ENCODE assay signal across 39 cellular contexts in genomic region chr3:37836589-37836988, GRCh38.
"Had no signal": no experiment of that assay in that cellular context is flagged by ENCODE, and none has a peak within 500 bp of the region (broad histone marks: within the 10 kb centered on the region; RNA-seq: fewer than 3 reads in every experiment).

No MANE protein-coding gene starts in this region.

- H3K9me3 Mint-ChIP-seq: activated naive CD4-positive, alpha-beta T cell treated with anti-CD3 and anti-CD28 coated beads for 36 hours; activated naive CD4-positive, alpha-beta T cell treated with anti-CD3 and anti-CD28 coated beads, Interleukin-2, amount 10 ng/mL, durations not matched to agents 7 days and 5 days; activated naive CD4-positive, alpha-beta T cell treated with anti-CD3 and anti-CD28 coated beads, Interleukin-2, amount 50 U/mL, for 24 hours; activated naive CD4-positive, alpha-beta T cell treated with anti-CD3 and anti-CD28 coated beads, Interleukin-2, amount 50 U/mL, for 72 hours; activated naive CD8-positive, alpha-beta T cell treated with anti-CD3 and anti-CD28 coated beads, Interleukin-2, amount 10 ng/mL, durations not matched to agents 7 days and 5 days; activated naive CD8-positive, alpha-beta T cell treated with anti-CD3 and anti-CD28 coated beads, Interleukin-2, amount 50 U/mL, for 24 hours; activated T-cell treated with anti-CD3 and anti-CD28 coated beads, Interleukin-2, amount 50 U/mL, for 24 hours; activated T-cell treated with anti-CD3 and anti-CD28 coated beads, Interleukin-2, amount 50 U/mL, for 4 hours; activated T-cell treated with anti-CD3 and anti-CD28 coated beads, Interleukin-2, amount 50 U/mL, for 72 hours; activated T-helper 1 cell treated with anti-CD3 and anti-CD28 coated beads, Interleukin-12 subunit alpha, Interleukin-12 subunit beta, Interleukin-2, Interleukin-4 antibody, amounts not matched to agents 30 ng/mL and 10 ng/mL and 1 ng/mL, durations not matched to agents 14 hours and 24 hours and 36 hours; activated T-helper 17 cell treated with anti-CD3 and anti-CD28 coated beads, Interleukin-2, amount 50 U/mL, for 72 hours; activated T-helper 2 cell treated with anti-CD3 and anti-CD28 coated beads, Interferon-gamma antibody, Interleukin-2, Interleukin-4, amounts not matched to agents 10 μg/mL and 5 μg/mL and 100 μg/mL, durations not matched to agents 14 hours and 24 hours and 36 hours; central memory CD8-positive, alpha-beta T cell had no signal

- H3K27me3 Mint-ChIP-seq: activated naive CD4-positive, alpha-beta T cell treated with anti-CD3 and anti-CD28 coated beads, Interleukin-2, amount 10 ng/mL, durations not matched to agents 7 days and 5 days; activated naive CD4-positive, alpha-beta T cell treated with anti-CD3 and anti-CD28 coated beads, Interleukin-2, amount 50 U/mL, for 24 hours; activated naive CD8-positive, alpha-beta T cell treated with anti-CD3 and anti-CD28 coated beads, Interleukin-2, amount 50 U/mL, for 24 hours had no signal

- H3K9me3 ChIP-seq: adrenal gland, ascending aorta, body of pancreas, breast epithelium had no signal

- H3K4me1 ChIP-seq: adrenal gland, ascending aorta, body of pancreas, breast epithelium had no signal

- ATAC-seq: activated naive CD4-positive, alpha-beta T cell treated with anti-CD3 and anti-CD28 coated beads, Interleukin-2, amount 50 U/mL, for 72 hours; activated naive CD8-positive, alpha-beta T cell treated with anti-CD3 and anti-CD28 coated beads, Interleukin-2, amount 50 U/mL, for 24 hours; activated T-cell treated with anti-CD3 and anti-CD28 coated beads, Interleukin-2, amount 50 U/mL, for 4 hours; activated T-cell treated with anti-CD3 and anti-CD28 coated beads, Interleukin-2, amount 50 U/mL, for 72 hours; activated T-helper 17 cell treated with anti-CD3 and anti-CD28 coated beads, Interleukin-2, amount 50 U/mL, for 72 hours; body of pancreas had no signal

- H3K4me3 ChIP-seq: adrenal gland, ascending aorta, body of pancreas, breast epithelium, cardiac muscle cell had no signal

- H3K36me3 ChIP-seq: adrenal gland, brain microvascular endothelial cell, cardiac muscle cell had no signal

- H3K27ac ChIP-seq: adrenal gland, ascending aorta, body of pancreas, brain microvascular endothelial cell, breast epithelium, cardiac muscle cell had no signal

- H3K4me1 Mint-ChIP-seq: activated naive CD4-positive, alpha-beta T cell treated with anti-CD3 and anti-CD28 coated beads, Interleukin-2, amount 10 ng/mL, durations not matched to agents 7 days and 5 days; activated naive CD4-positive, alpha-beta T cell treated with anti-CD3 and anti-CD28 coated beads, Interleukin-2, amount 50 U/mL, for 24 hours; activated naive CD8-positive, alpha-beta T cell treated with anti-CD3 and anti-CD28 coated beads, Interleukin-2, amount 10 ng/mL, durations not matched to agents 7 days and 5 days; activated naive CD8-positive, alpha-beta T cell treated with anti-CD3 and anti-CD28 coated beads, Interleukin-2, amount 50 U/mL, for 24 hours; activated T-helper 17 cell treated with anti-CD3 and anti-CD28 coated beads, Interleukin-2, amount 50 U/mL, for 72 hours; brain; central memory CD8-positive, alpha-beta T cell had no signal

- H3K27me3 ChIP-seq: adrenal gland, ascending aorta, body of pancreas, brain microvascular endothelial cell, breast epithelium, cardiac muscle cell had no signal

- H3K4me3 Mint-ChIP-seq: activated naive CD4-positive, alpha-beta T cell treated with anti-CD3 and anti-CD28 coated beads for 36 hours; activated naive CD4-positive, alpha-beta T cell treated with anti-CD3 and anti-CD28 coated beads, Interleukin-2, amount 10 ng/mL, durations not matched to agents 7 days and 5 days; activated naive CD4-positive, alpha-beta T cell treated with anti-CD3 and anti-CD28 coated beads, Interleukin-2, amount 50 U/mL, for 24 hours; activated naive CD8-positive, alpha-beta T cell; activated naive CD8-positive, alpha-beta T cell treated with anti-CD3 and anti-CD28 coated beads, Interleukin-2, amount 10 ng/mL, durations not matched to agents 7 days and 5 days; activated naive CD8-positive, alpha-beta T cell treated with anti-CD3 and anti-CD28 coated beads, Interleukin-2, amount 50 U/mL, for 24 hours; activated T-cell treated with anti-CD3 and anti-CD28 coated beads, Interleukin-2, amount 50 U/mL, for 24 hours; activated T-cell treated with anti-CD3 and anti-CD28 coated beads, Interleukin-2, amount 50 U/mL, for 4 hours; activated T-cell treated with anti-CD3 and anti-CD28 coated beads, Interleukin-2, amount 50 U/mL, for 72 hours; activated T-helper 1 cell treated with anti-CD3 and anti-CD28 coated beads, Interleukin-12 subunit alpha, Interleukin-12 subunit beta, Interleukin-2, Interleukin-4 antibody, amounts not matched to agents 30 ng/mL and 10 ng/mL and 1 ng/mL, durations not matched to agents 14 hours and 24 hours and 36 hours; activated T-helper 17 cell treated with anti-CD3 and anti-CD28 coated beads, Interleukin-2, amount 50 U/mL, for 72 hours; brain; central memory CD8-positive, alpha-beta T cell had no signal

- H3K27ac Mint-ChIP-seq: activated naive CD4-positive, alpha-beta T cell treated with anti-CD3 and anti-CD28 coated beads for 36 hours; activated naive CD4-positive, alpha-beta T cell treated with anti-CD3 and anti-CD28 coated beads, Interleukin-2, amount 10 ng/mL, durations not matched to agents 7 days and 5 days; activated naive CD4-positive, alpha-beta T cell treated with anti-CD3 and anti-CD28 coated beads, Interleukin-2, amount 50 U/mL, for 24 hours; activated naive CD4-positive, alpha-beta T cell treated with anti-CD3 and anti-CD28 coated beads, Interleukin-2, amount 50 U/mL, for 72 hours; activated naive CD8-positive, alpha-beta T cell; activated naive CD8-positive, alpha-beta T cell treated with anti-CD3 and anti-CD28 coated beads, Interleukin-2, amount 10 ng/mL, durations not matched to agents 7 days and 5 days; activated naive CD8-positive, alpha-beta T cell treated with anti-CD3 and anti-CD28 coated beads, Interleukin-2, amount 50 U/mL, for 24 hours; activated T-cell treated with anti-CD3 and anti-CD28 coated beads, Interleukin-2, amount 50 U/mL, for 24 hours; activated T-cell treated with anti-CD3 and anti-CD28 coated beads, Interleukin-2, amount 50 U/mL, for 72 hours; activated T-helper 1 cell treated with anti-CD3 and anti-CD28 coated beads, Interleukin-12 subunit alpha, Interleukin-12 subunit beta, Interleukin-2, Interleukin-4 antibody, amounts not matched to agents 30 ng/mL and 10 ng/mL and 1 ng/mL, durations not matched to agents 14 hours and 24 hours and 36 hours; activated T-helper 17 cell treated with anti-CD3 and anti-CD28 coated beads, Interleukin-2, amount 50 U/mL, for 72 hours; activated T-helper 2 cell treated with anti-CD3 and anti-CD28 coated beads, Interferon-gamma antibody, Interleukin-2, Interleukin-4, amounts not matched to agents 10 μg/mL and 5 μg/mL and 100 μg/mL, durations not matched to agents 14 hours and 24 hours and 36 hours; brain had no signal

- FAIRE-seq: astrocyte, bronchial epithelial cell had no signal

- H3K36me3 Mint-ChIP-seq: activated naive CD4-positive, alpha-beta T cell treated with anti-CD3 and anti-CD28 coated beads, Interleukin-2, amount 10 ng/mL, durations not matched to agents 7 days and 5 days; activated naive CD4-positive, alpha-beta T cell treated with anti-CD3 and anti-CD28 coated beads, Interleukin-2, amount 50 U/mL, for 24 hours; activated naive CD4-positive, alpha-beta T cell treated with anti-CD3 and anti-CD28 coated beads, Interleukin-2, amount 50 U/mL, for 72 hours; activated naive CD8-positive, alpha-beta T cell; activated naive CD8-positive, alpha-beta T cell treated with anti-CD3 and anti-CD28 coated beads, Interleukin-2, amount 10 ng/mL, durations not matched to agents 7 days and 5 days had no signal

- DNase-seq: activated effector memory CD4-positive, alpha-beta T cell treated with anti-CD3 and anti-CD28 coated beads, Interleukin-2, amount 50 U/mL, for 16 hours; activated effector memory CD4-positive, alpha-beta T cell treated with Interleukin-2 at 50 U/mL for 16 hours; activated gamma-delta T cell; activated gamma-delta T cell treated with Interleukin-2 at 50 U/mL for 16 hours; activated naive CD4-positive, alpha-beta T cell; activated naive CD4-positive, alpha-beta T cell treated with anti-CD3 and anti-CD28 coated beads for 36 hours; activated naive CD4-positive, alpha-beta T cell treated with anti-CD3 and anti-CD28 coated beads, Interleukin-2, amount 10 ng/mL, durations not matched to agents 7 days and 5 days; activated naive CD4-positive, alpha-beta T cell treated with anti-CD3 and anti-CD28 coated beads, Interleukin-2, amount 50 U/mL, for 16 hours; activated naive CD4-positive, alpha-beta T cell treated with Interleukin-2 at 50 U/mL for 16 hours; activated naive CD8-positive, alpha-beta T cell treated with anti-CD3 and anti-CD28 coated beads, Interleukin-2, amount 10 ng/mL, durations not matched to agents 7 days and 5 days; activated naive CD8-positive, alpha-beta T cell treated with anti-CD3 and anti-CD28 coated beads, Interleukin-2, amount 50 U/mL, for 24 hours; activated T-cell treated with anti-CD3 and anti-CD28 coated beads, Interleukin-2, amount 50 U/mL, for 1 hour; activated T-cell treated with anti-CD3 and anti-CD28 coated beads, Interleukin-2, amount 50 U/mL, for 24 hours; activated T-cell treated with anti-CD3 and anti-CD28 coated beads, Interleukin-2, amount 50 U/mL, for 4 hours; activated T-cell treated with anti-CD3 and anti-CD28 coated beads, Interleukin-2, amount 50 U/mL, for 48 hours; activated T-cell treated with anti-CD3 and anti-CD28 coated beads, Interleukin-2, amount 50 U/mL, for 72 hours; adrenal gland; amniotic stem cell; amygdala; anterior cingulate cortex; aorta; body of pancreas; brain microvascular endothelial cell; caudate nucleus; central memory CD4-positive, alpha-beta T cell; cerebellar nuclear complex had no signal
